Comparison of ENCODE assay signal across 1 cellular context in genomic region chr14:105845725-105846309, GRCh38.
TF ChIP-seq lines count a peak whose summit lies in the region.

No MANE protein-coding gene starts in this region.

TF ChIP-seq in WTC11, 78 proteins besides CTCF, POLR2A, EP300 and RAD21 (continued from another document):
- TF ChIP-seq, protein P1, sequence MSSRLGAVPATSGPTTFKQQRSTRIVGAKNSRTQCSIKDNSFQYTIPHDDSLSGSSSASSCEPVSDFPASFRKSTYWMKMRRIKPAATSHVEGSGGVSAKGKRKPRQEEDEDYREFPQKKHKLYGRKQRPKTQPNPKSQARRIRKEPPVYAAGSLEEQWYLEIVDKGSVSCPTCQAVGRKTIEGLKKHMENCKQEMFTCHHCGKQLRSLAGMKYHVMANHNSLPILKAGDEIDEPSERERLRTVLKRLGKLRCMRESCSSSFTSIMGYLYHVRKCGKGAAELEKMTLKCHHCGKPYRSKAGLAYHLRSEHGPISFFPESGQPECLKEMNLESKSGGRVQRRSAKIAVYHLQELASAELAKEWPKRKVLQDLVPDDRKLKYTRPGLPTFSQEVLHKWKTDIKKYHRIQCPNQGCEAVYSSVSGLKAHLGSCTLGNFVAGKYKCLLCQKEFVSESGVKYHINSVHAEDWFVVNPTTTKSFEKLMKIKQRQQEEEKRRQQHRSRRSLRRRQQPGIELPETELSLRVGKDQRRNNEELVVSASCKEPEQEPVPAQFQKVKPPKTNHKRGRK (CRISPR knock-in tag; IDR thresholded peaks at IDR 0.05; ENCODE audit: borderline replicate concordance), result no peak
- TF ChIP-seq TCF7 (CRISPR knock-in tag; IDR thresholded peaks at IDR 0.05; ENCODE audit: low read depth), result no peak
- TF ChIP-seq SP1 (CRISPR knock-in tag; conservative IDR thresholded peaks at IDR 0.05), result no peak
- no peak for TF ChIP-seq NR2C2 (CRISPR knock-in tag; IDR thresholded peaks at IDR 0.05)
- TF ChIP-seq AR (CRISPR knock-in tag; IDR thresholded peaks at IDR 0.05), result no peak
- TF ChIP-seq ESRRA (CRISPR knock-in tag; IDR thresholded peaks at IDR 0.05; ENCODE audit: borderline replicate concordance), result no peak
- no peak for TF ChIP-seq CBFB (CRISPR knock-in tag; IDR thresholded peaks at IDR 0.05; ENCODE audit: low read depth)
- no peak for TF ChIP-seq RORB (CRISPR knock-in tag; IDR thresholded peaks at IDR 0.05)
- TF ChIP-seq PRRX2 (CRISPR knock-in tag; IDR thresholded peaks at IDR 0.05), result no peak
- no peak for TF ChIP-seq CREB1 (CRISPR knock-in tag; IDR thresholded peaks at IDR 0.05)
- no peak for TF ChIP-seq FOXP1 (CRISPR knock-in tag; IDR thresholded peaks at IDR 0.05; ENCODE audit: borderline replicate concordance)
- TF ChIP-seq ZNF263 (CRISPR knock-in tag; IDR thresholded peaks at IDR 0.05; ENCODE audit: low read depth), result no peak
- TF ChIP-seq FOXK1 (CRISPR knock-in tag; IDR thresholded peaks at IDR 0.05), result no peak
- no peak for TF ChIP-seq FOXP4 (CRISPR knock-in tag; IDR thresholded peaks at IDR 0.05)
